ENCODE assay signal across 1 cellular context in the genomic region with DNA sequence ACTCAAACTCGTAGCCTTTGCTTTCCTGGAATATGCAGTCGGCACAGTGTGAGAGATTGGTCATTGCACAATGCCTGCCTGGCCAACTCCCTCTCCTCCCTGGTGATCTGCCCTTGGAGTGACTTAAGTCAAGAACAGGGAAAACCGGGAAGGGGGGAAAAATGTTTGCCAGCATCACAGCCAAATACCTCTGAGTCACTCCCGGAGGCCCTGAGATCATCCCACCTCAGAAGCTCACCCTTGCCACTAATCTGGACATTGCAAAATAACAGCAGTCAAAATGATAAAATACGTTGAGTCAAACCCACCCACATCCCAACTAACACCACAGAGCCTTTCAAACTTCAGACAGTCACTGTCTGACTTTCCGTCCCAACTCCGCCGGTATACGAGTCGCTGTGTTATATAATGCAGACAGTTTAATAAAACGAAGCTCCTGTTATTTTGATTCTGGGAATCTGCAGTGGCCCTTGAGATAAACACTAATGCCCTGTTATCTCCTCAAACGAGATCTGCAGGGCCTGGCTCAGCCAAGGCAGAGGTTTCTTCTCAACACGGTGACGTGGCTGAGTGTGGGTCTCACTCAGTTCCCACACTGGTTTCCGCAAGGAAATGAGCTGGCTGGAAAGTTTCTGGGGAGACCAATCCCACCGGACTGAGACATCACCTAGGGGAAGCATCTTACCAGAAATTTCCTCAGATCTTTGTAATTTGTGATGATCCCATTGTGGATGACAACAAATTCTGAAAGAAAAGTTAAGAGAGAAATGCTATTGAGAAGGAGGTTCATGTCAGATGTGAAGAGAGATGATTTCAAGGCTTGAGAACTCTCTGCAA.
TF ChIP-seq lines count a peak whose summit lies in the region.

No MANE protein-coding gene starts in this region.

TF ChIP-seq in IMR-90, 13 proteins besides CTCF, POLR2A, EP300 and RAD21 (continued from another document):
- TF ChIP-seq USF2 (IDR thresholded peaks at IDR 0.05; ENCODE audit: low read depth, low read length) (no peak), SMC3 (IDR thresholded peaks at IDR 0.05; ENCODE audit: low read depth, low read length) (0 out of 2 replicates have a peak, but pooled peaks have one; percentile 13)
